ENCODE assay signal across 8 cellular contexts in genomic region chr15:41827290-41827879, GRCh38. TPM values are rescaled to one million over a fixed set of nuclear protein-coding genes. Genes with fewer than 3 reads are reported as not detected.
DNase-seq lines count a peak whose midpoint lies in the region; ATAC-seq and TF ChIP-seq lines count a peak whose summit lies in the region.

No MANE protein-coding gene starts in this region.

- ATAC-seq in aorta (ENCODE audit: low FRiP score) (peak; percentile 8), GM19324 (IDR thresholded peaks at IDR 0.05; ENCODE audit: low FRiP score, unreplicated experiment) (no peak), GM18867 (IDR thresholded peaks at IDR 0.05; ENCODE audit: unreplicated experiment) (no peak)

- H3K36me3 ChIP-seq in SU-DHL-6 (ENCODE audit: low read length) (no peaks in the 10 kb centered on the region), muscle layer of duodenum (ENCODE audit: control insufficient read depth in 1 of 2, insufficient read depth in 2 of 2, low read length in 2 of 2) (peaks cover 16 to 42% of the 10 kb centered on the region in 2 donors), aorta (ENCODE audit: control insufficient read depth in 1 of 2, insufficient read depth in 2 of 2, low read length in 1 of 2) (no peaks in the 10 kb centered on the region)

- no peaks in the 10 kb centered on the region for H3K79me2 ChIP-seq in SU-DHL-6 (ENCODE audit: insufficient read depth, low read length)

- H3K4me1 ChIP-seq in muscle layer of duodenum (ENCODE audit: control insufficient read depth in 1 of 2, insufficient read depth in 2 of 2, low read length in 2 of 2): peaks cover 0 to 10% of the 10 kb centered on the region in 2 donors
- no peaks in the 10 kb centered on the region for H3K4me1 ChIP-seq in aorta (ENCODE audit: control insufficient read depth in 1 of 2, insufficient read depth in 2 of 2, low read length in 2 of 2)

- no peaks in the 10 kb centered on the region for H4K20me1 ChIP-seq in SU-DHL-6 (ENCODE audit: low read depth, low read length)

- H2AFZ ChIP-seq in SU-DHL-6 (ENCODE audit: low read depth, low read length, severe bottlenecking): peak overlapping the region; percentile 92

- H3K27ac ChIP-seq in SU-DHL-6 (ENCODE audit: low read depth, low read length) (no peak overlapping the region), muscle layer of duodenum (ENCODE audit: low read length) (no peak overlapping the region), aorta (ENCODE audit: low read depth in 1 of 2, low read length in 2 of 2) (no peak overlapping the region)

- peak; percentile 22 for TF ChIP-seq CTCF in SU-DHL-6 (IDR thresholded peaks at IDR 0.05; ENCODE audit: insufficient read depth, low read length, poor library complexity, severe bottlenecking)

- H3K27me3 ChIP-seq in SU-DHL-6 (ENCODE audit: low read length) (no peaks in the 10 kb centered on the region), muscle layer of duodenum (ENCODE audit: low read depth, low read length) (no peaks in the 10 kb centered on the region), aorta (ENCODE audit: control insufficient read depth in 1 of 2, insufficient read depth in 2 of 2, low read length in 1 of 2) (no peaks in the 10 kb centered on the region)

- peak overlapping the region; percentile 65 for H3K9ac ChIP-seq in SU-DHL-6 (ENCODE audit: low read length)

- peak overlapping the region; percentile 72 for H3K4me3 ChIP-seq in SU-DHL-6 (ENCODE audit: insufficient read depth, low read length, poor library complexity, severe bottlenecking)
- H3K4me3 ChIP-seq in muscle layer of duodenum (ENCODE audit: low read depth in 1 of 2, low read length in 2 of 2): peak overlapping the region; percentile 61 to 68
- H3K4me3 ChIP-seq in aorta (ENCODE audit: low read length in 2 of 2): peak overlapping the region; percentile 42 to 49

- H3K4me2 ChIP-seq in SU-DHL-6 (ENCODE audit: low read depth, low read length, poor library complexity, severe bottlenecking): peak overlapping the region; percentile 81

- intact Hi-C loops in aorta (cut with DNase I): loop anchor here in 1 of 2 donors (5.0 kb wide), 1 partner anchor 70 kb away; no protein-coding TSS in a partner anchor

- H3K9me3 ChIP-seq in SU-DHL-6 (ENCODE audit: insufficient read depth, low read length) (no peaks in the 10 kb centered on the region), muscle layer of duodenum (ENCODE audit: control insufficient read depth in 1 of 2, low read length in 2 of 2) (no peaks in the 10 kb centered on the region), aorta (ENCODE audit: control insufficient read depth, low read length) (no peaks in the 10 kb centered on the region)

- H3F3A ChIP-seq in SU-DHL-6 (ENCODE audit: insufficient read depth): no peaks in the 10 kb centered on the region

- WGBS in aorta, 2 donors: 8 to 12% methylated on average over 35 to 37 of the region's 37 CpGs

- H3K9me2 ChIP-seq in SU-DHL-6 (replicated peaks; ENCODE audit: insufficient read depth, low read length): no peaks in the 10 kb centered on the region

- peak; percentile 19 for DNase-seq in stimulated activated CD4-positive, alpha-beta T cell treated with anti-CD3 and anti-CD28 coated beads, Interleukin-12 subunit alpha, Interleukin-12 subunit beta, amount 100 ng/mL, for 4 hours
- DNase-seq in stimulated activated CD4-positive, alpha-beta T cell treated with anti-CD3 and anti-CD28 coated beads, Interleukin-1b, Interleukin-23, amount 100 ng/mL, for 48 hours: no peak
- DNase-seq in ecto neural progenitor cell (ENCODE audit: low spot score) (peak; percentile 59), aorta (peak in 1 of 2 donors; percentile 66)

RNA-seq across cellular contexts. Expression of gene JMJD7, which starts 0.5 kb away (rescaled TPM):
- total RNA-seq in aorta: 10 to 100 TPM in 1 of 2 donors, 1 to 10 TPM in 1; 9.6 to 12.6 TPM
- polyA plus RNA-seq in aorta: 10 to 100 TPM in 1 of 2 donors, 1 to 10 TPM in 1; 7.0 to 10.5 TPM

RNA-seq across cellular contexts. Expression of gene PLA2G4B, which starts 11.3 kb away (rescaled TPM):
- total RNA-seq in aorta: 10 to 100 TPM in 1 of 2 donors, 1 to 10 TPM in 1; 6.7 to 11.1 TPM
- polyA plus RNA-seq in aorta: 10 to 100 TPM; 14.3 to 51.8 TPM

RNA-seq across cellular contexts. Expression of gene MAPKBP1, which starts 53.1 kb away (rescaled TPM):
- total RNA-seq in aorta: 10 to 100 TPM; 38.2 to 44.1 TPM
- 10 to 100 TPM; 13.6 to 17.0 TPM for polyA plus RNA-seq in aorta
